In genomic region chr7:46206474-46207060, GRCh38 we compare ENCODE assay signal across 14 cellular contexts.
DNase-seq lines count a peak whose midpoint lies in the region; ATAC-seq and TF ChIP-seq lines count a peak whose summit lies in the region.
"Had no signal": no experiment of that assay in that cellular context is flagged by ENCODE, and none has a peak within 500 bp of the region (broad histone marks: within the 10 kb centered on the region; RNA-seq: fewer than 3 reads in every experiment).

No MANE protein-coding gene starts in this region.

- TF ChIP-seq CTCF in GM10266 (IDR thresholded peaks at IDR 0.05; ENCODE audit: control insufficient read depth, insufficient read depth, low read depth, missing control alignments) (no peak), GM20000 (IDR thresholded peaks at IDR 0.05; ENCODE audit: extremely low read depth, missing control alignments) (no peak)

- H3K27ac Mint-ChIP-seq in activated T-helper 17 cell treated with anti-CD3 and anti-CD28 coated beads, Interleukin-2, amount 50 U/mL, for 72 hours: no peak overlapping the region
- no peak overlapping the region for H3K27ac Mint-ChIP-seq in activated T-helper 1 cell treated with anti-CD3 and anti-CD28 coated beads, Interleukin-12 subunit alpha, Interleukin-12 subunit beta, Interleukin-2, Interleukin-4 antibody, amounts not matched to agents 30 ng/mL and 10 ng/mL and 1 ng/mL, durations not matched to agents 14 hours and 24 hours and 36 hours
- H3K27ac Mint-ChIP-seq: activated naive CD4-positive, alpha-beta T cell treated with anti-CD3 and anti-CD28 coated beads, Interleukin-2, amount 50 U/mL, for 24 hours had no signal

- intact Hi-C loops in activated T-helper 1 cell treated with anti-CD3 and anti-CD28 coated beads, Interleukin-12 subunit alpha, Interleukin-12 subunit beta, Interleukin-2, Interleukin-4 antibody, amounts not matched to agents 30 ng/mL and 10 ng/mL and 1 ng/mL, durations not matched to agents 14 hours and 24 hours and 36 hours (cut with micrococcal nuclease): no loop called here

- peak; percentile 42 for ATAC-seq in activated T-helper 17 cell treated with anti-CD3 and anti-CD28 coated beads, Interleukin-2, amount 50 U/mL, for 72 hours (replicated peaks)
- no peak for ATAC-seq in HG02759 (IDR thresholded peaks at IDR 0.05; ENCODE audit: unreplicated experiment)
- ATAC-seq: left colon had no signal

- peak; percentile 47 for DNase-seq in GM10266 (ENCODE audit: extremely low spot score)
- peak; percentile 54 for DNase-seq in GM20000 (ENCODE audit: low spot score)
- peak; percentile 16 for DNase-seq in renal cortical epithelial cell (ENCODE audit: low read depth)
- DNase-seq in T-helper 9 cell: no peak
- no peak for DNase-seq in activated T-helper 1 cell treated with anti-CD3 and anti-CD28 coated beads, Interleukin-12 subunit alpha, Interleukin-12 subunit beta, Interleukin-2, Interleukin-4 antibody, amounts not matched to agents 30 ng/mL and 10 ng/mL and 1 ng/mL, durations not matched to agents 14 hours and 24 hours and 36 hours (ENCODE audit: low spot score)
- no peak for DNase-seq in SK-N-DZ (ENCODE audit: low spot score)
- DNase-seq: left colon, midbrain, NCI-H187, NCI-H345, tibial artery had no signal

- no peaks in the 10 kb centered on the region for H3K9me3 Mint-ChIP-seq in activated T-helper 17 cell treated with anti-CD3 and anti-CD28 coated beads, Interleukin-2, amount 50 U/mL, for 72 hours
- H3K9me3 Mint-ChIP-seq in activated T-helper 1 cell treated with anti-CD3 and anti-CD28 coated beads, Interleukin-12 subunit alpha, Interleukin-12 subunit beta, Interleukin-2, Interleukin-4 antibody, amounts not matched to agents 30 ng/mL and 10 ng/mL and 1 ng/mL, durations not matched to agents 14 hours and 24 hours and 36 hours: no peaks in the 10 kb centered on the region
- H3K9me3 Mint-ChIP-seq: activated naive CD4-positive, alpha-beta T cell treated with anti-CD3 and anti-CD28 coated beads, Interleukin-2, amount 50 U/mL, for 24 hours had no signal

- H3K4me1 Mint-ChIP-seq in activated T-helper 17 cell treated with anti-CD3 and anti-CD28 coated beads, Interleukin-2, amount 50 U/mL, for 72 hours: no peaks in the 10 kb centered on the region
- no peaks in the 10 kb centered on the region for H3K4me1 Mint-ChIP-seq in activated T-helper 1 cell treated with anti-CD3 and anti-CD28 coated beads, Interleukin-12 subunit alpha, Interleukin-12 subunit beta, Interleukin-2, Interleukin-4 antibody, amounts not matched to agents 30 ng/mL and 10 ng/mL and 1 ng/mL, durations not matched to agents 14 hours and 24 hours and 36 hours (ENCODE audit: low read depth)
- H3K4me1 Mint-ChIP-seq: activated naive CD4-positive, alpha-beta T cell treated with anti-CD3 and anti-CD28 coated beads, Interleukin-2, amount 50 U/mL, for 24 hours had no signal

- H3K4me3 Mint-ChIP-seq in activated T-helper 17 cell treated with anti-CD3 and anti-CD28 coated beads, Interleukin-2, amount 50 U/mL, for 72 hours: no peak overlapping the region
- H3K4me3 Mint-ChIP-seq in activated T-helper 1 cell treated with anti-CD3 and anti-CD28 coated beads, Interleukin-12 subunit alpha, Interleukin-12 subunit beta, Interleukin-2, Interleukin-4 antibody, amounts not matched to agents 30 ng/mL and 10 ng/mL and 1 ng/mL, durations not matched to agents 14 hours and 24 hours and 36 hours: no peak overlapping the region
- H3K4me3 Mint-ChIP-seq: activated naive CD4-positive, alpha-beta T cell treated with anti-CD3 and anti-CD28 coated beads, Interleukin-2, amount 50 U/mL, for 24 hours had no signal

- H3K27me3 Mint-ChIP-seq in activated T-helper 17 cell treated with anti-CD3 and anti-CD28 coated beads, Interleukin-2, amount 50 U/mL, for 72 hours: no peaks in the 10 kb centered on the region
- no peaks in the 10 kb centered on the region for H3K27me3 Mint-ChIP-seq in activated T-helper 1 cell treated with anti-CD3 and anti-CD28 coated beads, Interleukin-12 subunit alpha, Interleukin-12 subunit beta, Interleukin-2, Interleukin-4 antibody, amounts not matched to agents 30 ng/mL and 10 ng/mL and 1 ng/mL, durations not matched to agents 14 hours and 24 hours and 36 hours (ENCODE audit: insufficient read depth)

- no peaks in the 10 kb centered on the region for H3K36me3 Mint-ChIP-seq in activated T-helper 17 cell treated with anti-CD3 and anti-CD28 coated beads, Interleukin-2, amount 50 U/mL, for 72 hours (ENCODE audit: low read depth)
- H3K36me3 Mint-ChIP-seq in activated T-helper 1 cell treated with anti-CD3 and anti-CD28 coated beads, Interleukin-12 subunit alpha, Interleukin-12 subunit beta, Interleukin-2, Interleukin-4 antibody, amounts not matched to agents 30 ng/mL and 10 ng/mL and 1 ng/mL, durations not matched to agents 14 hours and 24 hours and 36 hours (ENCODE audit: low read depth): no peaks in the 10 kb centered on the region
- H3K36me3 Mint-ChIP-seq: activated naive CD4-positive, alpha-beta T cell treated with anti-CD3 and anti-CD28 coated beads, Interleukin-2, amount 50 U/mL, for 24 hours had no signal

Comparison
In these comparisons a context has a peak if more than half of its experiments do, and no peak if none do; other contexts are left out.
1. DNase-seq: peak in GM10266 (single experiment), GM20000 (single experiment) and renal cortical epithelial cell (single experiment); none in T-helper 9 cell (single experiment), activated T-helper 1 cell treated with anti-CD3 and anti-CD28 coated beads, Interleukin-12 subunit alpha, Interleukin-12 subunit beta, Interleukin-2, Interleukin-4 antibody, amounts not matched to agents 30 ng/mL and 10 ng/mL and 1 ng/mL, durations not matched to agents 14 hours and 24 hours and 36 hours (single experiment) and SK-N-DZ (single experiment).